In the genomic region with DNA sequence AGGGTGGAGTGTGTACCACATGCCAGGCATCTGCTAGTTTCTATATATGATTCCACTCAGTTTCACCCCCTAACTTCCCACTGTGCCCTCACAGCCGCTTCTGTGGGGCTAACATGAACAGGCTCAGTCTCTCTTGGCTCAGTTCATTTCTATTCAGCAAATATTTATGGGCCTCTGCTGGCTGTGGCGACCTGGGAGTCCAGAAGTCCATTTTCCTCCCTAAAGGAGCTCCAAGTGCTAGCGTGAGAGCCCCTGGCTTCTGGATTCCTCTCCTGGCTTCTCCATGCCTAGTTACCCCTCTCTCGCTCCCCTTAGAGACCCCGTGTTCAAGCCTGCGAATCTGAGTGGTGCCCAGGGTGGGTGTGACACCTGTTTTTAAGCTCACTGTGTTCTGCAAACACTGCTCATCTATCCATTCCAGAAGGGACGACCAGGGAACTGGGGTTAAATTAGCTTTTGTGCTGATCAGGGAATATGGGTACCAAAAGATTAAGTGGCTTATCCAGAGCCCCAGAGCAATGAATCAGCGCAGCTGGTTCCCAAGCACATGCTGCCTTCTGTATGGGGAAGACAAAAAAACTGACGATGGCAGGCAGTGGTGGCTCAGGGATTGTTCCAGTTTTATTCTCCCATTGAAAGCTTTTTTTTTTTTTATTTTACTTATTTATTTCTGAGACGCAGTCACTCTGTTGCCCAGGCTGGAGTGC, we compare ENCODE assay signal across 3 cellular contexts.
TF ChIP-seq lines count a peak whose summit lies in the region.

No MANE protein-coding gene starts in this region.

TF ChIP-seq in HEK293, 187 proteins besides CTCF, POLR2A, EP300 and RAD21:
- no peak for TF ChIP-seq ZNF544 (tag by site-specific recombination; IDR thresholded peaks at IDR 0.05)
- TF ChIP-seq, protein P1, sequence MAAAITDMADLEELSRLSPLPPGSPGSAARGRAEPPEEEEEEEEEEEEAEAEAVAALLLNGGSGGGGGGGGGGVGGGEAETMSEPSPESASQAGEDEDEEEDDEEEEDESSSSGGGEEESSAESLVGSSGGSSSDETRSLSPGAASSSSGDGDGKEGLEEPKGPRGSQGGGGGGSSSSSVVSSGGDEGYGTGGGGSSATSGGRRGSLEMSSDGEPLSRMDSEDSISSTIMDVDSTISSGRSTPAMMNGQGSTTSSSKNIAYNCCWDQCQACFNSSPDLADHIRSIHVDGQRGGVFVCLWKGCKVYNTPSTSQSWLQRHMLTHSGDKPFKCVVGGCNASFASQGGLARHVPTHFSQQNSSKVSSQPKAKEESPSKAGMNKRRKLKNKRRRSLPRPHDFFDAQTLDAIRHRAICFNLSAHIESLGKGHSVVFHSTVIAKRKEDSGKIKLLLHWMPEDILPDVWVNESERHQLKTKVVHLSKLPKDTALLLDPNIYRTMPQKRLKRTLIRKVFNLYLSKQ (tag by site-specific recombination; IDR thresholded peaks at IDR 0.05; ENCODE audit: borderline replicate concordance): no peak
- no peak for TF ChIP-seq SP7 (tag by site-specific recombination; IDR thresholded peaks at IDR 0.05)
- peak; percentile 32; the same call in 1 of the 2 replicates for TF ChIP-seq ZBTB20 (tag by site-specific recombination; IDR thresholded peaks at IDR 0.05)

TF ChIP-seq in K562, 482 proteins besides CTCF, POLR2A, EP300 and RAD21:
- peak; percentile 33; the same call in 1 of the 2 replicates for TF ChIP-seq CBFA2T3 (IDR thresholded peaks at IDR 0.05)
- TF ChIP-seq, protein P2, sequence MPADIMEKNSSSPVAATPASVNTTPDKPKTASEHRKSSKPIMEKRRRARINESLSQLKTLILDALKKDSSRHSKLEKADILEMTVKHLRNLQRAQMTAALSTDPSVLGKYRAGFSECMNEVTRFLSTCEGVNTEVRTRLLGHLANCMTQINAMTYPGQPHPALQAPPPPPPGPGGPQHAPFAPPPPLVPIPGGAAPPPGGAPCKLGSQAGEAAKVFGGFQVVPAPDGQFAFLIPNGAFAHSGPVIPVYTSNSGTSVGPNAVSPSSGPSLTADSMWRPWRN (IDR thresholded peaks at IDR 0.05; ENCODE audit: low read depth): no peak

TF ChIP-seq in HepG2, 621 proteins besides CTCF, POLR2A, EP300 and RAD21:
- TF ChIP-seq EEA1 (CRISPR knock-in tag; IDR thresholded peaks at IDR 0.05; ENCODE audit: borderline replicate concordance): no peak
- peak; percentile 43; the same call in 1 of the 2 replicates for TF ChIP-seq HNF4A (CRISPR knock-in tag; IDR thresholded peaks at IDR 0.05)
- no peak for TF ChIP-seq ZNF24 (IDR thresholded peaks at IDR 0.05)
